13 cellular contexts compared by ENCODE assay signal in genomic region chr10:104580321-104580720, GRCh38.
DNase-seq lines count a peak whose midpoint lies in the region; ATAC-seq and TF ChIP-seq lines count a peak whose summit lies in the region.
"Had no signal": no experiment of that assay in that cellular context is flagged by ENCODE, and none has a peak within 500 bp of the region (broad histone marks: within the 10 kb centered on the region; RNA-seq: fewer than 3 reads in every experiment).

No MANE protein-coding gene starts in this region.

- peaks cover 6 to 11% of the 10 kb centered on the region in 2 donors for H3K4me1 Mint-ChIP-seq in natural killer cell

- H3K4me3 Mint-ChIP-seq in natural killer cell = no peak overlapping the region
- H3K4me3 Mint-ChIP-seq: activated naive CD8-positive, alpha-beta T cell treated with anti-CD3 and anti-CD28 coated beads, Interleukin-2, amount 50 U/mL, for 24 hours; neural crest cell had no signal

- H3K4me1 ChIP-seq in adipocyte (ENCODE audit: control insufficient read depth, insufficient read depth, low read length) (peaks cover 8% of the 10 kb centered on the region), right cardiac atrium (ENCODE audit: control insufficient read depth, insufficient read depth, low read length) (no peaks in the 10 kb centered on the region)

- peak overlapping the region; percentile 53 for H3K4me3 ChIP-seq in adipocyte (ENCODE audit: low read length)
- H3K4me3 ChIP-seq in right cardiac atrium (ENCODE audit: low read length) = peak overlapping the region; percentile 12
- H3K4me3 ChIP-seq: upper lobe of left lung had no signal

- H3K27me3 ChIP-seq in adipocyte (replicated peaks; ENCODE audit: control insufficient read depth, insufficient read depth, low read length) = no peaks in the 10 kb centered on the region
- no peaks in the 10 kb centered on the region for H3K27me3 ChIP-seq in right cardiac atrium (ENCODE audit: control insufficient read depth, insufficient read depth)
- H3K27me3 ChIP-seq: upper lobe of left lung had no signal

- H3K36me3 Mint-ChIP-seq in natural killer cell = no peaks in the 10 kb centered on the region

- no peak for DNase-seq in Right ventricle myocardium superior
- DNase-seq in cardiac septum (ENCODE audit: low spot score) = no peak
- peak; percentile 38 for DNase-seq in adipocyte (ENCODE audit: low read depth)
- peak; percentile 44 to 56 (median 55) for DNase-seq in right cardiac atrium
- no peak for DNase-seq in natural killer cell
- no peak for DNase-seq in NCI-H526 (lab: John Stamatoyannopoulos, UW)
- DNase-seq in sciatic nerve (ENCODE audit: low spot score) = no peak
- DNase-seq: SIG-M5 had no signal

- no peaks in the 10 kb centered on the region for H3K9me3 Mint-ChIP-seq in natural killer cell
- H3K9me3 Mint-ChIP-seq: activated naive CD8-positive, alpha-beta T cell treated with anti-CD3 and anti-CD28 coated beads, Interleukin-2, amount 50 U/mL, for 24 hours; neural crest cell had no signal

- ATAC-seq in Right ventricle myocardium superior (ENCODE audit: poor library complexity) (peak; percentile 29), right cardiac atrium (peak; percentile 72 to 87), natural killer cell (no peak), sciatic nerve (no peak), HG03520 (IDR thresholded peaks at IDR 0.05; ENCODE audit: unreplicated experiment) (no peak)

- no peak for TF ChIP-seq CTCF in natural killer cell (IDR thresholded peaks at IDR 0.05)

- peak overlapping the region; percentile 8 for H3K9ac ChIP-seq in adipocyte (ENCODE audit: low read length)

- intact Hi-C loops in Right ventricle myocardium superior (cut with DNase I) = no loop called here
- intact Hi-C loops in cardiac septum (cut with DNase I) = loop anchor here (5.0 kb wide), 1 partner anchor 173 kb away; no protein-coding TSS in a partner anchor
- intact Hi-C loops in right cardiac atrium (cut with DNase I) = loop anchor here in 1 of 4 donors (10.0 kb wide), 1 partner anchor 176 kb away; no protein-coding TSS in a partner anchor
- intact Hi-C loops in natural killer cell (cut with micrococcal nuclease) = no loop called here
- intact Hi-C loops in sciatic nerve (cut with DNase I) = no loop called here

- no peaks in the 10 kb centered on the region for H3K9me3 ChIP-seq in adipocyte (ENCODE audit: control insufficient read depth, low read length)
- no peaks in the 10 kb centered on the region for H3K9me3 ChIP-seq in right cardiac atrium (ENCODE audit: control insufficient read depth, low read length)
- H3K9me3 ChIP-seq: upper lobe of left lung had no signal

- WGBS in right cardiac atrium = 15% methylated on average over 13 of the region's 13 CpGs

- no peak overlapping the region for H3K27ac Mint-ChIP-seq in natural killer cell
- H3K27ac Mint-ChIP-seq: activated naive CD8-positive, alpha-beta T cell treated with anti-CD3 and anti-CD28 coated beads, Interleukin-2, amount 50 U/mL, for 24 hours had no signal

- H3K27me3 Mint-ChIP-seq in natural killer cell (ENCODE audit: low read depth in 2 of 2) = peaks cover 19 to 33% of the 10 kb centered on the region in 2 donors

- no peaks in the 10 kb centered on the region for H3K36me3 ChIP-seq in adipocyte (ENCODE audit: control insufficient read depth, insufficient read depth, low read length, severe bottlenecking)
- H3K36me3 ChIP-seq: upper lobe of left lung had no signal

- no peak overlapping the region for H3K27ac ChIP-seq in right cardiac atrium (ENCODE audit: low read length)
- H3K27ac ChIP-seq: upper lobe of left lung, VCaP had no signal

Comparison
In these comparisons a context has a peak if more than half of its experiments do, and no peak if none do; other contexts are left out.
1. DNase-seq: peak in adipocyte (single experiment) and right cardiac atrium (3 of 3); none in Right ventricle myocardium superior (single experiment), cardiac septum (single experiment), natural killer cell (single experiment), NCI-H526 (0 of 2) and sciatic nerve (single experiment).
2. ATAC-seq: peak in Right ventricle myocardium superior (single experiment) and right cardiac atrium (2 of 2); none in natural killer cell (0 of 3), sciatic nerve (single experiment) and HG03520 (single experiment).